Comparison of ENCODE assay signal across 2 cellular contexts in the genomic region with DNA sequence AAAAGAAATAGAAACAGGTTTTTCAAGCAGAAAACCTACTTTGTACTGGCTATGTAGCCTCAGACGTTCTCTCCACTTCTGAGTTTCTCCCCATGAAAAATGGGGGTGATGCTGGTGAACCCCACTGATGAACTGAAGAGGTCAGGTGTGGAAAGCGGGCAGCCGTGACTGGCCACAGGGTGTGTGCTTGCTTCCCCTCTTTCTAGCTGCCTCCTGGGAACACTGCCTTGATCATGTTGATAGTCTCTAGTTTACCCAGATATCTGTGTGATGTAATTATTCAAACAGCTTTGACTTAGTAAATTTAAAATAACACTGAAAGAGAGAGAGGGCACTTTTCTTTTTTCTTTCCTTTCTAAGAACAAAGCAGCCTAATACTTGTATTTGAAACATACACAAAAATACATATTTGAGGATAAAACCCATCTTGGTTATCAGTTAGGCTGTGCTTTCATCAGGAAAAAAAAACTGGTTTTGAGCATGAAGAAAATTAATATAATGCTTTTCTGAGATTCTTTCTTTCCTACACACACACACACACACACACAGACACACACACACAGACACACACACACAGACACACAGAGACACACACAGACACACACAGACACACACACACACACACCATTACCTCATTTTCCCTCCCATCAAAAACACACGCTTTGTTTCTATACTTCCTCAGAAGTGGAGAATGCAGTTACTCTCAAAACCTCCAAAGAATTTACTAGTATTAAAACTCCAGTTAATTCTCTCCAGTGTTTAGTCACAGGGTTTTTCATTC.
TF ChIP-seq lines count a peak whose summit lies in the region.

No MANE protein-coding gene starts in this region.

TF ChIP-seq in HepG2, 621 proteins besides CTCF, POLR2A, EP300 and RAD21:
- TF ChIP-seq NR2C2 (CRISPR knock-in tag; IDR thresholded peaks at IDR 0.05; ENCODE audit: borderline replicate concordance) = no peak
- no peak for TF ChIP-seq SRSF9 (IDR thresholded peaks at IDR 0.05; ENCODE audit: borderline replicate concordance, insufficient read depth, low read depth, low read length, poor library complexity, severe bottlenecking)
- no peak for TF ChIP-seq ZNF569 (CRISPR knock-in tag; IDR thresholded peaks at IDR 0.05; ENCODE audit: borderline replicate concordance)
- no peak for TF ChIP-seq ZNF160 (CRISPR knock-in tag; IDR thresholded peaks at IDR 0.05)
- no peak for TF ChIP-seq ZFP36 (IDR thresholded peaks at IDR 0.05; ENCODE audit: borderline replicate concordance, low read depth, low read length, partially characterized antibody)

TF ChIP-seq in neural cell, 6 proteins besides CTCF, POLR2A, EP300 and RAD21:
- no peak for TF ChIP-seq SMC3 (conservative IDR thresholded peaks at IDR 0.05; ENCODE audit: poor library complexity)
- no peak for TF ChIP-seq TAF1 (IDR thresholded peaks at IDR 0.05; ENCODE audit: low read depth)
- TF ChIP-seq, protein P1, sequence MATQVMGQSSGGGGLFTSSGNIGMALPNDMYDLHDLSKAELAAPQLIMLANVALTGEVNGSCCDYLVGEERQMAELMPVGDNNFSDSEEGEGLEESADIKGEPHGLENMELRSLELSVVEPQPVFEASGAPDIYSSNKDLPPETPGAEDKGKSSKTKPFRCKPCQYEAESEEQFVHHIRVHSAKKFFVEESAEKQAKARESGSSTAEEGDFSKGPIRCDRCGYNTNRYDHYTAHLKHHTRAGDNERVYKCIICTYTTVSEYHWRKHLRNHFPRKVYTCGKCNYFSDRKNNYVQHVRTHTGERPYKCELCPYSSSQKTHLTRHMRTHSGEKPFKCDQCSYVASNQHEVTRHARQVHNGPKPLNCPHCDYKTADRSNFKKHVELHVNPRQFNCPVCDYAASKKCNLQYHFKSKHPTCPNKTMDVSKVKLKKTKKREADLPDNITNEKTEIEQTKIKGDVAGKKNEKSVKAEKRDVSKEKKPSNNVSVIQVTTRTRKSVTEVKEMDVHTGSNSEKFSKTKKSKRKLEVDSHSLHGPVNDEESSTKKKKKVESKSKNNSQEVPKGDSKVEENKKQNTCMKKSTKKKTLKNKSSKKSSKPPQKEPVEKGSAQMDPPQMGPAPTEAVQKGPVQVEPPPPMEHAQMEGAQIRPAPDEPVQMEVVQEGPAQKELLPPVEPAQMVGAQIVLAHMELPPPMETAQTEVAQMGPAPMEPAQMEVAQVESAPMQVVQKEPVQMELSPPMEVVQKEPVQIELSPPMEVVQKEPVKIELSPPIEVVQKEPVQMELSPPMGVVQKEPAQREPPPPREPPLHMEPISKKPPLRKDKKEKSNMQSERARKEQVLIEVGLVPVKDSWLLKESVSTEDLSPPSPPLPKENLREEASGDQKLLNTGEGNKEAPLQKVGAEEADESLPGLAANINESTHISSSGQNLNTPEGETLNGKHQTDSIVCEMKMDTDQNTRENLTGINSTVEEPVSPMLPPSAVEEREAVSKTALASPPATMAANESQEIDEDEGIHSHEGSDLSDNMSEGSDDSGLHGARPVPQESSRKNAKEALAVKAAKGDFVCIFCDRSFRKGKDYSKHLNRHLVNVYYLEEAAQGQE (IDR thresholded peaks at IDR 0.05; ENCODE audit: borderline replicate concordance) = no peak
- no peak for TF ChIP-seq MXI1 (conservative IDR thresholded peaks at IDR 0.05; ENCODE audit: poor library complexity, severe bottlenecking)
- no peak for TF ChIP-seq POLR2AphosphoS5 (IDR thresholded peaks at IDR 0.05)
- TF ChIP-seq EZH2 (IDR thresholded peaks at IDR 0.05; ENCODE audit: borderline replicate concordance, insufficient read depth, low read length, poor library complexity, severe bottlenecking) = no peak
